Comparison of ENCODE assay signal across 10 cellular contexts in genomic region chr1:10968411-10968826, GRCh38. TPM values are rescaled to one million over a fixed set of nuclear protein-coding genes. Genes with fewer than 3 reads are reported as not detected.
DNase-seq lines count a peak whose midpoint lies in the region; ATAC-seq and TF ChIP-seq lines count a peak whose summit lies in the region.
"Had no signal": no experiment of that assay in that cellular context is flagged by ENCODE, and none has a peak within 500 bp of the region (broad histone marks: within the 10 kb centered on the region; RNA-seq: fewer than 3 reads in every experiment).

No MANE protein-coding gene starts in this region.

- no peak for ATAC-seq in omental fat pad (ENCODE audit: low FRiP score)

- H3K9me3 ChIP-seq in SJSA1 (replicated peaks) (no peaks in the 10 kb centered on the region), liver (ENCODE audit: control insufficient read depth in 4 of 4, low read length in 3 of 4) (no peaks in the 10 kb centered on the region)

- H3K27ac ChIP-seq in C4-2B: peak overlapping the region; percentile 7; the same call in 1 of the 2 replicates
- no peak overlapping the region for H3K27ac ChIP-seq in SJSA1
- no peak overlapping the region for H3K27ac ChIP-seq in liver (ENCODE audit: low read depth in 1 of 2, low read length in 2 of 2)

- TF ChIP-seq RAD21 in liver (IDR thresholded peaks at IDR 0.05): no peak

- peak overlapping the region in 1 of 2 donors; percentile 19 for H3K9ac ChIP-seq in liver (ENCODE audit: low read depth in 1 of 2, low read length in 2 of 2)

- 28% methylated on average over 13 of the region's 13 CpGs for WGBS in liver

- H3K4me3 ChIP-seq in SJSA1 (peak overlapping the region; percentile 6; the same call in 1 of the 2 replicates), liver (ENCODE audit: low read depth in 1 of 3, low read length in 3 of 3) (peak overlapping the region; percentile 11 to 62 (median 40))

- H3K36me3 ChIP-seq in SJSA1 (no peaks in the 10 kb centered on the region), liver (ENCODE audit: control insufficient read depth in 4 of 4, insufficient read depth in 3 of 4, low read depth in 1 of 4, low read length in 3 of 4) (no peaks in the 10 kb centered on the region)

- H3K27me3 ChIP-seq in SJSA1 (replicated peaks): peaks cover 13% of the 10 kb centered on the region; the same call in 1 of the 2 replicates
- no peaks in the 10 kb centered on the region for H3K27me3 ChIP-seq in liver (ENCODE audit: control insufficient read depth in 4 of 4, insufficient read depth in 4 of 4, low read length in 3 of 4)

- peak; percentile 97 for DNase-seq in NCI-H146 (lab: John Stamatoyannopoulos, UW)
- no peak for DNase-seq in SJSA1 (ENCODE audit: low read depth in 1 of 2, low spot score in 2 of 2)
- DNase-seq in NCI-H82 treated with DMSO at 0.1 percent for 48 hours (lab: John Stamatoyannopoulos, UW; ENCODE audit: unreplicated experiment): no peak
- no peak for DNase-seq in omental fat pad (ENCODE audit: low spot score)
- DNase-seq in GDM1 (lab: John Stamatoyannopoulos, UW): no peak
- DNase-seq in A172 (ENCODE audit: low spot score): no peak
- DNase-seq: retina; stimulated activated naive CD4-positive, alpha-beta T cell had no signal

- H3K4me1 ChIP-seq in SJSA1 (replicated peaks): no peaks in the 10 kb centered on the region
- peaks cover 0 to 8% (median 3%) of the 10 kb centered on the region in 4 donors for H3K4me1 ChIP-seq in liver (ENCODE audit: control insufficient read depth in 4 of 4, insufficient read depth in 4 of 4, low read length in 3 of 4)

- no peak for TF ChIP-seq CTCF in C4-2B (conservative IDR thresholded peaks at IDR 0.05)
- no peak for TF ChIP-seq CTCF in liver (IDR thresholded peaks at IDR 0.05; ENCODE audit: low read depth, low read length, missing input control)
- no peak for TF ChIP-seq CTCF in omental fat pad (IDR thresholded peaks at IDR 0.05)

TF ChIP-seq in liver, 16 proteins besides CTCF, POLR2A, EP300 and RAD21:
- TF ChIP-seq ZBTB33 (IDR thresholded peaks at IDR 0.05): no peak
- TF ChIP-seq TAF1 (conservative IDR thresholded peaks at IDR 0.05): no peak
- no peak for TF ChIP-seq GABPA (IDR thresholded peaks at IDR 0.05 in 1 of 2, conservative IDR thresholded peaks at IDR 0.05 in 1 of 2)
- no peak for TF ChIP-seq HNF4A (conservative IDR thresholded peaks at IDR 0.05)
- no peak for TF ChIP-seq JUND (IDR thresholded peaks at IDR 0.05)
- TF ChIP-seq HNF4G (IDR thresholded peaks at IDR 0.05): no peak
- TF ChIP-seq SP1 (IDR thresholded peaks at IDR 0.05): no peak
- TF ChIP-seq FOXA2 (IDR thresholded peaks at IDR 0.05): no peak
- no peak for TF ChIP-seq RXRA (IDR thresholded peaks at IDR 0.05)
- no peak for TF ChIP-seq EGR1 (IDR thresholded peaks at IDR 0.05; ENCODE audit: low read depth in 2 of 2)
- no peak for TF ChIP-seq YY1 (IDR thresholded peaks at IDR 0.05)
- TF ChIP-seq MAX (IDR thresholded peaks at IDR 0.05): no peak
- no peak for TF ChIP-seq REST (IDR thresholded peaks at IDR 0.05)
- TF ChIP-seq NR2F2 (IDR thresholded peaks at IDR 0.05): no peak
- no peak for TF ChIP-seq ATF3 (IDR thresholded peaks at IDR 0.05)
- TF ChIP-seq FOXA1 (IDR thresholded peaks at IDR 0.05): no peak

RNA-seq across cellular contexts. Expression of gene TARDBP, which starts 44.0 kb away (rescaled TPM):
- total RNA-seq in SJSA1 (2014; rRNA removed; shearing (Covaris generic)): 35.1 and 96.3 TPM in 2 replicates
- total RNA-seq in liver: 10 to 100 TPM; 78.4 to 80.1 TPM
- polyA plus RNA-seq in liver: 10 to 100 TPM; 44.4 to 87.6 TPM
- 100 to 1,000 TPM in 2 of 4 donors, 10 to 100 TPM in 2; 73.8 to 188 (median 124) TPM for total RNA-seq in omental fat pad
- total RNA-seq in A172 (2014; rRNA removed; shearing (Covaris generic)): 37.9 and 71.2 TPM in 2 replicates
